ENCODE assay signal across 1 cellular context in the genomic region with DNA sequence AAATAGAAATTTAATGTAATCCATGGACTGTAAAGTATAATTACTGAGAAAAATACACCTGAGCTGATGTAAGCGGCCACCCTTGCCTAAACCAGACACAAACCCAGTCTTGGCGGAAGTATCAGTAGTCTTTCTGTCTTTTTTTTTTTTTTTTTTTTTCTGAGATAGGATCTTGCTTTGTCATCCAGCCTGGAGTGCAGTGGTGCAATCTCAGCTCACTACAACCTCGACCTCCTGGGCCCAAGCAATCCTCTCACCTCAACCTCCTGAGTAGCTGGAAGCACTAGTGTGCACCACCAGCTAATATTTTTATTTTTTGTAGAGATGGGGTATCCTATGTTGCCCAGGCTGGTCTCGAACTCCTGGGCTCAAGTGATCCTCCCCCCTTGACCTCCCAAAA.
TF ChIP-seq lines count a peak whose summit lies in the region.

No MANE protein-coding gene starts in this region.

TF ChIP-seq in K562, 482 proteins besides CTCF, POLR2A, EP300 and RAD21 (continued from another document):
- TF ChIP-seq, protein P1, sequence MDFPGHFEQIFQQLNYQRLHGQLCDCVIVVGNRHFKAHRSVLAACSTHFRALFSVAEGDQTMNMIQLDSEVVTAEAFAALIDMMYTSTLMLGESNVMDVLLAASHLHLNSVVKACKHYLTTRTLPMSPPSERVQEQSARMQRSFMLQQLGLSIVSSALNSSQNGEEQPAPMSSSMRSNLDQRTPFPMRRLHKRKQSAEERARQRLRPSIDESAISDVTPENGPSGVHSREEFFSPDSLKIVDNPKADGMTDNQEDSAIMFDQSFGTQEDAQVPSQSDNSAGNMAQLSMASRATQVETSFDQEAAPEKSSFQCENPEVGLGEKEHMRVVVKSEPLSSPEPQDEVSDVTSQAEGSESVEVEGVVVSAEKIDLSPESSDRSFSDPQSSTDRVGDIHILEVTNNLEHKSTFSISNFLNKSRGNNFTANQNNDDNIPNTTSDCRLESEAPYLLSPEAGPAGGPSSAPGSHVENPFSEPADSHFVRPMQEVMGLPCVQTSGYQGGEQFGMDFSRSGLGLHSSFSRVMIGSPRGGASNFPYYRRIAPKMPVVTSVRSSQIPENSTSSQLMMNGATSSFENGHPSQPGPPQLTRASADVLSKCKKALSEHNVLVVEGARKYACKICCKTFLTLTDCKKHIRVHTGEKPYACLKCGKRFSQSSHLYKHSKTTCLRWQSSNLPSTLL (IDR thresholded peaks at IDR 0.05) = no peak
- no peak for TF ChIP-seq MXI1 (IDR thresholded peaks at IDR 0.05; ENCODE audit: low read depth, low read length)
- TF ChIP-seq TRIM24 (IDR thresholded peaks at IDR 0.05) = peak; percentile 55 to 65; a peak in 2 of 4 replicates
- TF ChIP-seq ARNT (IDR thresholded peaks at IDR 0.05) = no peak
- TF ChIP-seq HDAC1 (IDR thresholded peaks at IDR 0.05) = peak in 1 of 2 experiments; percentile 73; a peak in 2 of 4 replicates
- TF ChIP-seq TCF7 (IDR thresholded peaks at IDR 0.05; ENCODE audit: borderline replicate concordance) = no peak
- no peak for TF ChIP-seq SRSF9 (IDR thresholded peaks at IDR 0.05; ENCODE audit: borderline replicate concordance, low read depth, low read length)
- TF ChIP-seq JUND (IDR thresholded peaks at IDR 0.05; ENCODE audit: borderline replicate concordance, low read depth, low read length) = peak; percentile 49; the same call in 1 of the 2 replicates
- TF ChIP-seq JUND (tag; IDR thresholded peaks at IDR 0.05; ENCODE audit: borderline replicate concordance, low read depth, low read length) = no peak
- TF ChIP-seq ZNF76 (CRISPR knock-in tag; IDR thresholded peaks at IDR 0.05; ENCODE audit: borderline replicate concordance) = no peak
- TF ChIP-seq ETV1 (tag; conservative IDR thresholded peaks at IDR 0.05; ENCODE audit: low read depth) = peak; percentile 67
- no peak for TF ChIP-seq SAFB2 (IDR thresholded peaks at IDR 0.05; ENCODE audit: borderline replicate concordance, low read depth, low read length, severe bottlenecking)
- TF ChIP-seq, protein P2, sequence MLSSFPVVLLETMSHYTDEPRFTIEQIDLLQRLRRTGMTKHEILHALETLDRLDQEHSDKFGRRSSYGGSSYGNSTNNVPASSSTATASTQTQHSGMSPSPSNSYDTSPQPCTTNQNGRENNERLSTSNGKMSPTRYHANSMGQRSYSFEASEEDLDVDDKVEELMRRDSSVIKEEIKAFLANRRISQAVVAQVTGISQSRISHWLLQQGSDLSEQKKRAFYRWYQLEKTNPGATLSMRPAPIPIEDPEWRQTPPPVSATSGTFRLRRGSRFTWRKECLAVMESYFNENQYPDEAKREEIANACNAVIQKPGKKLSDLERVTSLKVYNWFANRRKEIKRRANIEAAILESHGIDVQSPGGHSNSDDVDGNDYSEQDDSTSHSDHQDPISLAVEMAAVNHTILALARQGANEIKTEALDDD (IDR thresholded peaks at IDR 0.05) = peak; percentile 83
- no peak for TF ChIP-seq GTF2A2 (tag; IDR thresholded peaks at IDR 0.05)
- no peak for TF ChIP-seq FOXJ2 (tag; IDR thresholded peaks at IDR 0.05)
- TF ChIP-seq KDM4B (IDR thresholded peaks at IDR 0.05; ENCODE audit: borderline replicate concordance in 2 of 2, low read depth in 1 of 2) = no peak
- TF ChIP-seq HOXB6 (CRISPR knock-in tag; IDR thresholded peaks at IDR 0.05; ENCODE audit: borderline replicate concordance) = no peak
- TF ChIP-seq TAF9B (IDR thresholded peaks at IDR 0.05; ENCODE audit: partially characterized antibody) = no peak
- TF ChIP-seq SOX6 (IDR thresholded peaks at IDR 0.05) = peak; percentile 48; the same call in 1 of the 2 replicates
- no peak for TF ChIP-seq ETV6 (IDR thresholded peaks at IDR 0.05; ENCODE audit: borderline replicate concordance in 1 of 2, low read depth in 2 of 2, low read length in 1 of 2)
- TF ChIP-seq ETV6 (CRISPR knock-in tag; IDR thresholded peaks at IDR 0.05; ENCODE audit: borderline replicate concordance) = no peak
- TF ChIP-seq PTBP1 (IDR thresholded peaks at IDR 0.05; ENCODE audit: low read depth, low read length) = no peak
- no peak for TF ChIP-seq RFX1 (IDR thresholded peaks at IDR 0.05)
- TF ChIP-seq BDP1 (IDR thresholded peaks at IDR 0.05; ENCODE audit: insufficient read depth, insufficient read length) = no peak
- TF ChIP-seq PCBP1 (IDR thresholded peaks at IDR 0.05; ENCODE audit: low read depth, low read length, poor library complexity, severe bottlenecking) = no peak
- no peak for TF ChIP-seq RHOXF2B (CRISPR knock-in tag; conservative IDR thresholded peaks at IDR 0.05)
- TF ChIP-seq NR2C1 (IDR thresholded peaks at IDR 0.05) = no peak
- no peak for TF ChIP-seq NR2C1 (tag; IDR thresholded peaks at IDR 0.05)
- no peak for TF ChIP-seq RBM14 (IDR thresholded peaks at IDR 0.05; ENCODE audit: borderline replicate concordance, insufficient read depth, low read depth, low read length)
- no peak for TF ChIP-seq KLF16 (IDR thresholded peaks at IDR 0.05)
- TF ChIP-seq PTRF (tag; IDR thresholded peaks at IDR 0.05) = no peak
- no peak for TF ChIP-seq TARDBP (IDR thresholded peaks at IDR 0.05)
- peak; percentile 81 for TF ChIP-seq SMARCA4 (IDR thresholded peaks at IDR 0.05)
- peak; percentile 74 for TF ChIP-seq MAFF (IDR thresholded peaks at IDR 0.05; ENCODE audit: low read length)
- TF ChIP-seq ZSCAN32 (CRISPR knock-in tag; IDR thresholded peaks at IDR 0.05) = no peak
- TF ChIP-seq SAFB (IDR thresholded peaks at IDR 0.05; ENCODE audit: borderline replicate concordance, low read depth, low read length) = no peak
- TF ChIP-seq GTF2E2 (tag; IDR thresholded peaks at IDR 0.05) = no peak
- TF ChIP-seq HOMEZ (CRISPR knock-in tag; IDR thresholded peaks at IDR 0.05) = no peak
- no peak for TF ChIP-seq EHMT2 (IDR thresholded peaks at IDR 0.05)
- no peak for TF ChIP-seq ZNF146 (CRISPR knock-in tag; IDR thresholded peaks at IDR 0.05; ENCODE audit: unreplicated experiment)
- no peak for TF ChIP-seq SNAPC5 (CRISPR knock-in tag; IDR thresholded peaks at IDR 0.05)
- TF ChIP-seq TEAD2 (tag; IDR thresholded peaks at IDR 0.05) = no peak
- TF ChIP-seq, protein P3, sequence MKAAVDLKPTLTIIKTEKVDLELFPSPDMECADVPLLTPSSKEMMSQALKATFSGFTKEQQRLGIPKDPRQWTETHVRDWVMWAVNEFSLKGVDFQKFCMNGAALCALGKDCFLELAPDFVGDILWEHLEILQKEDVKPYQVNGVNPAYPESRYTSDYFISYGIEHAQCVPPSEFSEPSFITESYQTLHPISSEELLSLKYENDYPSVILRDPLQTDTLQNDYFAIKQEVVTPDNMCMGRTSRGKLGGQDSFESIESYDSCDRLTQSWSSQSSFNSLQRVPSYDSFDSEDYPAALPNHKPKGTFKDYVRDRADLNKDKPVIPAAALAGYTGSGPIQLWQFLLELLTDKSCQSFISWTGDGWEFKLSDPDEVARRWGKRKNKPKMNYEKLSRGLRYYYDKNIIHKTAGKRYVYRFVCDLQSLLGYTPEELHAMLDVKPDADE (conservative IDR thresholded peaks at IDR 0.05; ENCODE audit: control insufficient read depth, low read depth, low read length) = no peak
- TF ChIP-seq CBFA2T3 (IDR thresholded peaks at IDR 0.05) = peak; percentile 31; the same call in 1 of the 2 replicates
- TF ChIP-seq FUS (optimal IDR thresholded peaks at IDR 0.05; ENCODE audit: low read depth, low read length) = no peak
- peak; percentile 58; the same call in 1 of the 2 replicates for TF ChIP-seq PHF21A (IDR thresholded peaks at IDR 0.05; ENCODE audit: borderline replicate concordance, low read depth)
- no peak for TF ChIP-seq NFIC (IDR thresholded peaks at IDR 0.05)
- no peak for TF ChIP-seq GATAD2B (IDR thresholded peaks at IDR 0.05; ENCODE audit: borderline replicate concordance)
- TF ChIP-seq TRIM28 (IDR thresholded peaks at IDR 0.05) = no peak
- TF ChIP-seq, protein P4, sequence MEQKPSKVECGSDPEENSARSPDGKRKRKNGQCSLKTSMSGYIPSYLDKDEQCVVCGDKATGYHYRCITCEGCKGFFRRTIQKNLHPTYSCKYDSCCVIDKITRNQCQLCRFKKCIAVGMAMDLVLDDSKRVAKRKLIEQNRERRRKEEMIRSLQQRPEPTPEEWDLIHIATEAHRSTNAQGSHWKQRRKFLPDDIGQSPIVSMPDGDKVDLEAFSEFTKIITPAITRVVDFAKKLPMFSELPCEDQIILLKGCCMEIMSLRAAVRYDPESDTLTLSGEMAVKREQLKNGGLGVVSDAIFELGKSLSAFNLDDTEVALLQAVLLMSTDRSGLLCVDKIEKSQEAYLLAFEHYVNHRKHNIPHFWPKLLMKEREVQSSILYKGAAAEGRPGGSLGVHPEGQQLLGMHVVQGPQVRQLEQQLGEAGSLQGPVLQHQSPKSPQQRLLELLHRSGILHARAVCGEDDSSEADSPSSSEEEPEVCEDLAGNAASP (IDR thresholded peaks at IDR 0.05) = no peak
